Comparison of ENCODE assay signal across 8 cellular contexts in genomic region chr2:206083602-206084467, GRCh38. TPM values are rescaled to one million over a fixed set of nuclear protein-coding genes. Genes with fewer than 3 reads are reported as not detected.
DNase-seq lines count a peak whose midpoint lies in the region; ATAC-seq and TF ChIP-seq lines count a peak whose summit lies in the region.

No MANE protein-coding gene starts in this region.

- peak; percentile 33 for ATAC-seq in activated T-helper 17 cell treated with anti-CD3 and anti-CD28 coated beads, Interleukin-2, amount 50 U/mL, for 72 hours (replicated peaks)
- ATAC-seq in right cardiac atrium (no peak), GM18868 (IDR thresholded peaks at IDR 0.05; ENCODE audit: unreplicated experiment) (no peak), HG03280 (IDR thresholded peaks at IDR 0.05; ENCODE audit: unreplicated experiment) (no peak)

- TF ChIP-seq CTCF in KMS-11 (conservative IDR thresholded peaks at IDR 0.05; ENCODE audit: low read depth, low read length) (no peak), retinal pigment epithelial cell (conservative IDR thresholded peaks at IDR 0.05; ENCODE audit: low read depth, low read length) (no peak)

- H3K27ac ChIP-seq in KMS-11 (peak overlapping the region; percentile 93; the same call in 1 of the 2 replicates), right cardiac atrium (ENCODE audit: low read length) (peak overlapping the region; percentile 93)

- H3K27ac Mint-ChIP-seq in activated T-helper 17 cell treated with anti-CD3 and anti-CD28 coated beads, Interleukin-2, amount 50 U/mL, for 72 hours, result peak overlapping the region; percentile 100

- H3K9me3 Mint-ChIP-seq in activated T-helper 17 cell treated with anti-CD3 and anti-CD28 coated beads, Interleukin-2, amount 50 U/mL, for 72 hours, result no peaks in the 10 kb centered on the region

- peaks cover 27% of the 10 kb centered on the region for H3K36me3 Mint-ChIP-seq in activated T-helper 17 cell treated with anti-CD3 and anti-CD28 coated beads, Interleukin-2, amount 50 U/mL, for 72 hours (ENCODE audit: low read depth)

- H3K79me2 ChIP-seq in KMS-11 (ENCODE audit: insufficient read depth, low read depth), result peaks cover 70% of the 10 kb centered on the region

- DNase-seq in NCI-H2029 (lab: John Stamatoyannopoulos, UW) (peak; percentile 28), NCI-H2029 treated with DMSO at 0.1 percent for 48 hours (lab: John Stamatoyannopoulos, UW) (no peak), right cardiac atrium (no peak), retinal pigment epithelial cell (ENCODE audit: low read depth) (no peak)

- H2AFZ ChIP-seq in KMS-11 (ENCODE audit: low read depth), result peak overlapping the region; percentile 71; the same call in 1 of the 2 replicates

- H4K20me1 ChIP-seq in KMS-11 (ENCODE audit: insufficient read depth), result peaks cover 5% of the 10 kb centered on the region

- no peaks in the 10 kb centered on the region for H3K27me3 ChIP-seq in KMS-11 (ENCODE audit: insufficient read depth, low read depth)
- H3K27me3 ChIP-seq in right cardiac atrium (ENCODE audit: control insufficient read depth, insufficient read depth), result no peaks in the 10 kb centered on the region

- no peaks in the 10 kb centered on the region for H3K9me3 ChIP-seq in right cardiac atrium (ENCODE audit: control insufficient read depth, low read length)

- no peaks in the 10 kb centered on the region for H3K36me3 ChIP-seq in KMS-11 (ENCODE audit: insufficient read depth)

- H3K4me2 ChIP-seq in KMS-11, result peak overlapping the region; percentile 99

- no peaks in the 10 kb centered on the region for H3K27me3 Mint-ChIP-seq in activated T-helper 17 cell treated with anti-CD3 and anti-CD28 coated beads, Interleukin-2, amount 50 U/mL, for 72 hours

- H3K4me1 Mint-ChIP-seq in activated T-helper 17 cell treated with anti-CD3 and anti-CD28 coated beads, Interleukin-2, amount 50 U/mL, for 72 hours, result peaks cover 24% of the 10 kb centered on the region

- H3K4me3 ChIP-seq in KMS-11 (IDR thresholded peaks at IDR 0.05; ENCODE audit: insufficient read depth, low read depth, low read length) (peak overlapping the region; percentile 93), right cardiac atrium (ENCODE audit: low read length) (peak overlapping the region; percentile 99), retinal pigment epithelial cell (ENCODE audit: low read length) (peak overlapping the region; percentile 92)

- intact Hi-C loops in right cardiac atrium (cut with DNase I), result no loop called here

- peaks cover 23% of the 10 kb centered on the region for H3K4me1 ChIP-seq in KMS-11 (ENCODE audit: low read depth, poor library complexity, severe bottlenecking)
- H3K4me1 ChIP-seq in right cardiac atrium (ENCODE audit: control insufficient read depth, insufficient read depth, low read length), result peaks cover 4% of the 10 kb centered on the region

- H3K9ac ChIP-seq in KMS-11, result peak overlapping the region; percentile 99; the same call in 1 of the 2 replicates

- peak overlapping the region; percentile 99 for H3K4me3 Mint-ChIP-seq in activated T-helper 17 cell treated with anti-CD3 and anti-CD28 coated beads, Interleukin-2, amount 50 U/mL, for 72 hours

- 9% methylated on average over 14 of the region's 14 CpGs for WGBS in right cardiac atrium

RNA-seq across cellular contexts. Expression of gene INO80D, which starts 2.1 kb away (rescaled TPM):
- 10 to 100 TPM; 21.8 to 29.3 TPM for total RNA-seq in activated T-helper 17 cell treated with anti-CD3 and anti-CD28 coated beads, Interleukin-2, amount 50 U/mL, for 72 hours
- 10 to 100 TPM; 12.2 to 16.4 (median 14.5) TPM for total RNA-seq in right cardiac atrium
- 2.7 TPM for polyA plus RNA-seq in right cardiac atrium
